In the genomic region with DNA sequence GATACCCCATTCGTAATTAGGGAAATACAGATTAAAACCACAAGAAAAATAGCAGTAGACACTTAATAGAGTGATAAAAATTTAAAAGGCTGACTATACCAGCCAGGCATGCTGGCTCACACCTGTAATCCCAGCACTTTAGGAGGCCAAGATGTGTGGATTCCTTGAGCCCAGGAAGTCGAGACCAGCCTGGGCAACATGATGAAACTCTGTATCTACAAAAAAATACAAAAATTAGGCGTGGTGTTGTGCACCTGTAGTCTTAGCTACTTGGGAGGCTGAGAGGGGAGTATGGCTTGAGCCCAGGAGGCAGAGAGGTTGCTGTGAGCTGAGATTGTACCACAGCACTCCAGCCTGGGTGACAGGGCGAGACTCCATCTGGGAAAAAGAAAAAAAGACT, we compare ENCODE assay signal across 31 cellular contexts.
"Had no signal": no experiment of that assay in that cellular context is flagged by ENCODE, and none has a peak within 500 bp of the region (broad histone marks: within the 10 kb centered on the region; RNA-seq: fewer than 3 reads in every experiment).

No MANE protein-coding gene starts in this region.

- H3K27me3 ChIP-seq: brain microvascular endothelial cell, esophagus squamous epithelium, gastroesophageal sphincter had no signal

- DNase-seq: activated CD4-positive, alpha-beta T cell treated with anti-CD3 and anti-CD28 coated beads for 48 hours; activated CD4-positive, alpha-beta T cell treated with anti-CD3 and anti-CD28 coated beads, Interleukin-2, amount 50 U/mL, for 1 hour; activated CD4-positive, alpha-beta T cell treated with anti-CD3 and anti-CD28 coated beads, Interleukin-2, amount 50 U/mL, for 48 hours; activated CD8-positive, alpha-beta memory T cell treated with anti-CD3 and anti-CD28 coated beads for 24 hours; activated CD8-positive, alpha-beta T cell treated with anti-CD3 and anti-CD28 coated beads for 36 hours; activated effector memory CD4-positive, alpha-beta T cell treated with Interleukin-2 at 50 U/mL for 16 hours; activated gamma-delta T cell treated with Interleukin-2 at 50 U/mL for 16 hours; activated naive CD4-positive, alpha-beta T cell treated with anti-CD3 and anti-CD28 coated beads, Interleukin-2, amount 50 U/mL, for 16 hours; activated naive CD4-positive, alpha-beta T cell treated with Interleukin-2 at 50 U/mL for 16 hours; activated T-cell treated with anti-CD3 and anti-CD28 coated beads, Interleukin-2, amount 50 U/mL, for 4 hours; amniotic stem cell; anterior cingulate cortex; brain microvascular endothelial cell; cortex of kidney; effector CD4-positive, alpha-beta T cell; effector memory CD8-positive, alpha-beta T cell; esophagus squamous epithelium; foreskin melanocyte; T-helper 1 cell; T-helper 17 cell; T1000 had no signal

- H3K9me3 Mint-ChIP-seq: activated CD8-positive, alpha-beta T cell treated with anti-CD3 and anti-CD28 coated beads for 36 hours; activated T-cell treated with anti-CD3 and anti-CD28 coated beads, Interleukin-2, amount 50 U/mL, for 4 hours; activated T-helper 17 cell treated with anti-CD3 and anti-CD28 coated beads, Interleukin-2, amount 50 U/mL, for 72 hours; central memory CD8-positive, alpha-beta T cell; effector memory CD8-positive, alpha-beta T cell; T-helper 2 cell treated with Interferon-gamma antibody and Interleukin-4, amounts not matched to agents 5 μg/mL and 100 μg/mL, for 36 hours had no signal

- FAIRE-seq: astrocyte, bronchial epithelial cell, colon, endothelial cell of umbilical vein had no signal

- H3K4me3 ChIP-seq: esophagus squamous epithelium, gastroesophageal sphincter had no signal

- H3K4me1 Mint-ChIP-seq: activated T-helper 17 cell treated with anti-CD3 and anti-CD28 coated beads, Interleukin-2, amount 50 U/mL, for 72 hours; central memory CD8-positive, alpha-beta T cell; T-helper 17 cell had no signal

- H3K4me3 Mint-ChIP-seq: activated CD8-positive, alpha-beta T cell treated with anti-CD3 and anti-CD28 coated beads for 36 hours; activated naive CD8-positive, alpha-beta T cell; activated T-cell treated with anti-CD3 and anti-CD28 coated beads, Interleukin-2, amount 50 U/mL, for 4 hours; activated T-helper 17 cell treated with anti-CD3 and anti-CD28 coated beads, Interleukin-2, amount 50 U/mL, for 72 hours; central memory CD8-positive, alpha-beta T cell; effector memory CD8-positive, alpha-beta T cell; T-helper 17 cell; T-helper 2 cell treated with Interferon-gamma antibody and Interleukin-4, amounts not matched to agents 5 μg/mL and 100 μg/mL, for 36 hours had no signal

- H3K9me3 ChIP-seq: esophagus squamous epithelium, gastroesophageal sphincter had no signal

- H3K36me3 ChIP-seq: brain microvascular endothelial cell had no signal

- H3K27me3 Mint-ChIP-seq: activated CD8-positive, alpha-beta T cell treated with anti-CD3 and anti-CD28 coated beads for 36 hours; activated naive CD8-positive, alpha-beta T cell; activated T-helper 17 cell treated with anti-CD3 and anti-CD28 coated beads, Interleukin-2, amount 50 U/mL, for 72 hours; central memory CD8-positive, alpha-beta T cell; effector memory CD8-positive, alpha-beta T cell; T-helper 17 cell had no signal

- H3K27ac ChIP-seq: brain microvascular endothelial cell, epithelial cell of prostate, esophagus squamous epithelium, gastroesophageal sphincter had no signal

- H3K27ac Mint-ChIP-seq: activated CD8-positive, alpha-beta T cell treated with anti-CD3 and anti-CD28 coated beads for 36 hours; activated naive CD8-positive, alpha-beta T cell; activated T-helper 17 cell treated with anti-CD3 and anti-CD28 coated beads, Interleukin-2, amount 50 U/mL, for 72 hours; effector memory CD8-positive, alpha-beta T cell; T-helper 17 cell; T-helper 2 cell treated with Interferon-gamma antibody and Interleukin-4, amounts not matched to agents 5 μg/mL and 100 μg/mL, for 36 hours had no signal

- H3K4me1 ChIP-seq: gastroesophageal sphincter had no signal

- H3K36me3 Mint-ChIP-seq: activated naive CD8-positive, alpha-beta T cell had no signal
